8 cellular contexts compared by ENCODE assay signal in genomic region chr19:49453757-49454248, GRCh38. TPM values are rescaled to one million over a fixed set of nuclear protein-coding genes. Genes with fewer than 3 reads are reported as not detected.
A peak's percentile ranks its signal among the peaks of the same experiment; 100 is the strongest.
DNase-seq lines count a peak whose midpoint lies in the region; ATAC-seq and TF ChIP-seq lines count a peak whose summit lies in the region.

No MANE protein-coding gene starts in this region.

- no peaks in the 10 kb centered on the region for H3K27me3 Mint-ChIP-seq in stimulated activated naive CD8-positive, alpha-beta T cell treated with anti-CD3 and anti-CD28 coated beads, Interleukin-15, Interleukin-2, amounts not matched to agents 100 ng/mL and 50 ng/mL, for 24 hours
- peaks cover 13% of the 10 kb centered on the region for H3K27me3 Mint-ChIP-seq in brain

- H3K4me3 Mint-ChIP-seq in stimulated activated naive CD8-positive, alpha-beta T cell treated with anti-CD3 and anti-CD28 coated beads, Interleukin-15, Interleukin-2, amounts not matched to agents 100 ng/mL and 50 ng/mL, for 24 hours, result peak overlapping the region; percentile 100
- H3K4me3 Mint-ChIP-seq in brain, result peak overlapping the region; percentile 94 to 99 (median 95)

- no peak for DNase-seq in stimulated activated naive CD8-positive, alpha-beta T cell treated with anti-CD3 and anti-CD28 coated beads, Interleukin-15, Interleukin-2, amounts not matched to agents 100 U/mL and 50 U/mL, for 24 hours
- DNase-seq in GDM1 (lab: John Stamatoyannopoulos, UW), result no peak

- H3K4me3 ChIP-seq in mesodermal cell (ENCODE audit: extremely low read depth, insufficient read depth, low read length, poor library complexity, severe bottlenecking), result peak overlapping the region; percentile 88

- ATAC-seq in stimulated activated naive CD8-positive, alpha-beta T cell treated with anti-CD3 and anti-CD28 coated beads, Interleukin-15, Interleukin-2, amounts not matched to agents 100 U/mL and 50 U/mL, for 24 hours, result no peak
- ATAC-seq in HG02798 (IDR thresholded peaks at IDR 0.05; ENCODE audit: poor library complexity, unreplicated experiment), result no peak
- ATAC-seq in HG02885 (IDR thresholded peaks at IDR 0.05; ENCODE audit: poor library complexity, unreplicated experiment), result no peak
- no peak for ATAC-seq in HG02884 (IDR thresholded peaks at IDR 0.05; ENCODE audit: unreplicated experiment)

- 0 to 29% methylated on average over 1 to 4 of the region's 11 CpGs for WGBS in mesodermal cell (ENCODE audit: insufficient coverage in 2 of 2), 2 experiments

- no peaks in the 10 kb centered on the region for H3K9me3 Mint-ChIP-seq in stimulated activated naive CD8-positive, alpha-beta T cell treated with anti-CD3 and anti-CD28 coated beads, Interleukin-15, Interleukin-2, amounts not matched to agents 100 ng/mL and 50 ng/mL, for 24 hours
- peaks cover 0 to 4% (median 0%) of the 10 kb centered on the region in 5 experiments for H3K9me3 Mint-ChIP-seq in brain

- no peaks in the 10 kb centered on the region for H3K9me3 ChIP-seq in mesodermal cell (ENCODE audit: control insufficient read depth, low read length)

- peaks cover 40% of the 10 kb centered on the region for H3K4me1 Mint-ChIP-seq in stimulated activated naive CD8-positive, alpha-beta T cell treated with anti-CD3 and anti-CD28 coated beads, Interleukin-15, Interleukin-2, amounts not matched to agents 100 ng/mL and 50 ng/mL, for 24 hours (ENCODE audit: low read depth)
- peaks cover 51% of the 10 kb centered on the region for H3K4me1 Mint-ChIP-seq in brain

- TF ChIP-seq CTCF in brain (conservative IDR thresholded peaks at IDR 0.05), result no peak

- peak overlapping the region; percentile 97 for H3K27ac ChIP-seq in mesodermal cell (ENCODE audit: low read depth, low read length, severe bottlenecking)

- peaks cover 39% of the 10 kb centered on the region for H3K36me3 ChIP-seq in mesodermal cell (ENCODE audit: control insufficient read depth, insufficient read depth, low read length)

- peaks cover 8% of the 10 kb centered on the region for H3K4me1 ChIP-seq in mesodermal cell (ENCODE audit: control insufficient read depth, insufficient read depth, low read length, poor library complexity, severe bottlenecking)

- H3K36me3 Mint-ChIP-seq in stimulated activated naive CD8-positive, alpha-beta T cell treated with anti-CD3 and anti-CD28 coated beads, Interleukin-15, Interleukin-2, amounts not matched to agents 100 ng/mL and 50 ng/mL, for 24 hours (ENCODE audit: low read depth), result peaks cover 36% of the 10 kb centered on the region
- peaks cover 21% of the 10 kb centered on the region for H3K36me3 Mint-ChIP-seq in brain

- peak overlapping the region; percentile 100 for H3K27ac Mint-ChIP-seq in stimulated activated naive CD8-positive, alpha-beta T cell treated with anti-CD3 and anti-CD28 coated beads, Interleukin-15, Interleukin-2, amounts not matched to agents 100 ng/mL and 50 ng/mL, for 24 hours
- H3K27ac Mint-ChIP-seq in brain, result peak overlapping the region; percentile 98 to 100 (median 99)

RNA-seq across cellular contexts. Expression of gene ALDH16A1, which starts 0.8 kb away (rescaled TPM):
- 17.3 TPM for polyA plus RNA-seq in brain (ENCODE audit: insufficient read depth, low read depth, low replicate concordance)
- polyA plus RNA-seq in mesodermal cell (2013, experiment 1 of 2), result 25.4 TPM
- 22.8 TPM for polyA plus RNA-seq in mesodermal cell (2013, experiment 2 of 2)

RNA-seq across cellular contexts. Expression of gene PIH1D1, which starts 2.2 kb away (rescaled TPM):
- polyA plus RNA-seq in brain (ENCODE audit: insufficient read depth, low read depth, low replicate concordance), result 93.6 TPM
- polyA plus RNA-seq in mesodermal cell (2013, experiment 1 of 2), result 87.5 TPM
- 77.2 TPM for polyA plus RNA-seq in mesodermal cell (2013, experiment 2 of 2)

RNA-seq across cellular contexts. Expression of gene SLC17A7, which starts 12.5 kb away (rescaled TPM):
- 132 TPM for polyA plus RNA-seq in brain (ENCODE audit: insufficient read depth, low read depth, low replicate concordance)
- polyA plus RNA-seq in mesodermal cell (2013, experiment 1 of 2), result 0.88 TPM
- 0.71 TPM for polyA plus RNA-seq in mesodermal cell (2013, experiment 2 of 2)

RNA-seq across cellular contexts. Expression of gene FLT3LG, which starts 20.2 kb away (rescaled TPM):
- 8.0 TPM for polyA plus RNA-seq in brain (ENCODE audit: insufficient read depth, low read depth, low replicate concordance)
- 2.2 TPM for polyA plus RNA-seq in mesodermal cell (2013, experiment 1 of 2)
- 2.5 TPM for polyA plus RNA-seq in mesodermal cell (2013, experiment 2 of 2)

RNA-seq across cellular contexts. Expression of gene GFY, which starts 28.6 kb away (rescaled TPM):
- polyA plus RNA-seq in brain (ENCODE audit: insufficient read depth, low read depth, low replicate concordance), result 0.97 TPM
- 1.0 TPM for polyA plus RNA-seq in mesodermal cell (2013, experiment 1 of 2)
- polyA plus RNA-seq in mesodermal cell (2013, experiment 2 of 2), result 1.3 TPM
